ENCODE assay signal across 1 cellular context in genomic region chr5:134877159-134877558, GRCh38.
TF ChIP-seq lines count a peak whose summit lies in the region.

No MANE protein-coding gene starts in this region.

TF ChIP-seq in HepG2, 621 proteins besides CTCF, POLR2A, EP300 and RAD21:
- TF ChIP-seq IKZF1 (IDR thresholded peaks at IDR 0.05) (no peak), MED1 (CRISPR knock-in tag; IDR thresholded peaks at IDR 0.05) (no peak), SYNCRIP (IDR thresholded peaks at IDR 0.05; ENCODE audit: insufficient read depth, low read depth, low read length) (no peak)
TF ChIP-seq in HepG2: peak in this region for 0.
